Comparison of ENCODE assay signal across 9 cellular contexts in genomic region chr13:99528547-99528946, GRCh38. TPM values are rescaled to one million over a fixed set of nuclear protein-coding genes. Genes with fewer than 3 reads are reported as not detected.
DNase-seq lines count a peak whose midpoint lies in the region; ATAC-seq and TF ChIP-seq lines count a peak whose summit lies in the region.
"Had no signal": no experiment of that assay in that cellular context is flagged by ENCODE, and none has a peak within 500 bp of the region (broad histone marks: within the 10 kb centered on the region; RNA-seq: fewer than 3 reads in every experiment).

No MANE protein-coding gene starts in this region.

- H3K36me3 ChIP-seq in OCI-LY7 (ENCODE audit: insufficient read depth, low read length) (peaks cover 20% of the 10 kb centered on the region; the same call in 1 of the 2 replicates), MG63 (peaks cover 20% of the 10 kb centered on the region)

- H2AFZ ChIP-seq in OCI-LY7 (ENCODE audit: low read length) = no peak overlapping the region

- H3K27ac ChIP-seq in OCI-LY7 (ENCODE audit: low read depth, low read length, poor library complexity, severe bottlenecking) = no peak overlapping the region

- no peak for ATAC-seq in activated CD4-positive, alpha-beta T cell treated with anti-CD3 and anti-CD28 coated beads for 36 hours
- peak; percentile 47 for ATAC-seq in HG02798 (IDR thresholded peaks at IDR 0.05; ENCODE audit: poor library complexity, unreplicated experiment)
- ATAC-seq: mucosa of descending colon had no signal

- H3K9me3 ChIP-seq in OCI-LY7 (ENCODE audit: low read length) = no peaks in the 10 kb centered on the region
- no peaks in the 10 kb centered on the region for H3K9me3 ChIP-seq in MG63
- H3K9me3 ChIP-seq: mucosa of descending colon had no signal

- H4K20me1 ChIP-seq in OCI-LY7 (ENCODE audit: insufficient read depth, low read length) = no peaks in the 10 kb centered on the region

- no peak overlapping the region for H3K27ac Mint-ChIP-seq in activated CD4-positive, alpha-beta T cell treated with anti-CD3 and anti-CD28 coated beads for 36 hours

- H3K9me2 ChIP-seq in OCI-LY7 (ENCODE audit: insufficient read depth, low read length) = no peaks in the 10 kb centered on the region

- H3K79me2 ChIP-seq in OCI-LY7 (ENCODE audit: insufficient read depth, low read depth, low read length) = no peaks in the 10 kb centered on the region

- CTCF ChIA-PET in activated CD4-positive, alpha-beta T cell treated with anti-CD3 and anti-CD28 coated beads for 36 hours (lab: Charles Lee) = interaction anchor here (0.6 to 2.1 kb wide), 7 partner anchors 11 to 980 kb away, joined by 3 to 7 read pairs (median 4); no protein-coding TSS in a partner anchor
- CTCF ChIA-PET in OCI-LY7 (lab: Charles Lee; ENCODE audit: unreplicated experiment) = no interaction called here

- H3K4me1 ChIP-seq in OCI-LY7 (ENCODE audit: insufficient read depth, low read length, poor library complexity, severe bottlenecking) = no peaks in the 10 kb centered on the region

- peaks cover 39% of the 10 kb centered on the region for H3K36me3 Mint-ChIP-seq in activated CD4-positive, alpha-beta T cell treated with anti-CD3 and anti-CD28 coated beads for 36 hours (ENCODE audit: low read depth)

- H3K4me3 Mint-ChIP-seq in activated CD4-positive, alpha-beta T cell treated with anti-CD3 and anti-CD28 coated beads for 36 hours = no peak overlapping the region

- no peak overlapping the region for H3K4me2 ChIP-seq in OCI-LY7 (ENCODE audit: low read length)

- intact Hi-C loops in activated CD4-positive, alpha-beta T cell treated with anti-CD3 and anti-CD28 coated beads for 36 hours (cut with DNase I, micrococcal nuclease) = no loop called here
- intact Hi-C loops in OCI-LY7 (cut with micrococcal nuclease; ENCODE audit: unreplicated experiment) = no loop called here

- peak; percentile 60 for TF ChIP-seq CTCF in OCI-LY7 (conservative IDR thresholded peaks at IDR 0.05; ENCODE audit: low read length)

- H3K4me3 ChIP-seq in OCI-LY7 (ENCODE audit: low read depth, low read length, poor library complexity, severe bottlenecking) (no peak overlapping the region), MG63 (no peak overlapping the region)
- H3K4me3 ChIP-seq: mucosa of descending colon had no signal

- no TSS peak for BruUV-seq in OCI-LY7 (replicated peaks; lab: Mats Ljungman, UMichigan)

- DNase-seq in activated CD4-positive, alpha-beta T cell treated with anti-CD3 and anti-CD28 coated beads for 36 hours = peak; percentile 51
- no peak for DNase-seq in activated CD4-positive, alpha-beta T cell treated with anti-CD3 and anti-CD28 coated beads for 48 hours
- DNase-seq in OCI-LY7 (ENCODE audit: low spot score) (peak; percentile 18), iPS-NIHi11 (ENCODE audit: low spot score) (peak; percentile 14), GDM1 (lab: John Stamatoyannopoulos, UW) (no peak), MG63 (no peak)
- DNase-seq in activated effector memory CD4-positive, alpha-beta T cell treated with anti-CD3 and anti-CD28 coated beads, Interleukin-2, amount 50 U/mL, for 16 hours = no peak

- H3K9me3 Mint-ChIP-seq in activated CD4-positive, alpha-beta T cell treated with anti-CD3 and anti-CD28 coated beads for 36 hours (ENCODE audit: low read depth) = no peaks in the 10 kb centered on the region

- H3K4me1 Mint-ChIP-seq in activated CD4-positive, alpha-beta T cell treated with anti-CD3 and anti-CD28 coated beads for 36 hours = peaks cover 38% of the 10 kb centered on the region

- POLR2A ChIA-PET in activated CD4-positive, alpha-beta T cell treated with anti-CD3 and anti-CD28 coated beads for 36 hours (lab: Charles Lee) = no interaction called here
- POLR2A ChIA-PET in OCI-LY7 (lab: Charles Lee) = interaction anchor here (0.5 to 1.3 kb wide), 2 partner anchors 11 to 61 kb away, joined by 4 to 5 read pairs; no protein-coding TSS in a partner anchor

- no peaks in the 10 kb centered on the region for H3K27me3 ChIP-seq in MG63

- no peaks in the 10 kb centered on the region for H3K27me3 Mint-ChIP-seq in activated CD4-positive, alpha-beta T cell treated with anti-CD3 and anti-CD28 coated beads for 36 hours

RNA-seq across cellular contexts. Expression of gene TM9SF2, which starts 27.3 kb away (rescaled TPM):
- 10 to 100 TPM; 51.8 to 53.4 TPM for total RNA-seq in activated CD4-positive, alpha-beta T cell treated with anti-CD3 and anti-CD28 coated beads for 36 hours
- 16.3 and 17.8 TPM in 2 replicates for total RNA-seq in OCI-LY7 (2014; rRNA removed; shearing (Covaris generic))
- total RNA-seq in OCI-LY7 (2022) = 26.7 and 27.3 TPM in 2 replicates
- total RNA-seq in MG63 (2014; rRNA removed; shearing (Covaris generic); ENCODE audit: low replicate concordance) = 106 and 137 TPM in 2 replicates

Comparison
In these comparisons a context has a peak if more than half of its experiments do, and no peak if none do; other contexts are left out.
1. DNase-seq: peak in activated CD4-positive, alpha-beta T cell treated with anti-CD3 and anti-CD28 coated beads for 36 hours (single experiment), OCI-LY7 (single experiment) and iPS-NIHi11 (single experiment); none in activated CD4-positive, alpha-beta T cell treated with anti-CD3 and anti-CD28 coated beads for 48 hours (single experiment), activated effector memory CD4-positive, alpha-beta T cell treated with anti-CD3 and anti-CD28 coated beads, Interleukin-2, amount 50 U/mL, for 16 hours (single experiment), GDM1 (single experiment) and MG63 (single experiment).